21 cellular contexts compared by ENCODE assay signal in the genomic region with DNA sequence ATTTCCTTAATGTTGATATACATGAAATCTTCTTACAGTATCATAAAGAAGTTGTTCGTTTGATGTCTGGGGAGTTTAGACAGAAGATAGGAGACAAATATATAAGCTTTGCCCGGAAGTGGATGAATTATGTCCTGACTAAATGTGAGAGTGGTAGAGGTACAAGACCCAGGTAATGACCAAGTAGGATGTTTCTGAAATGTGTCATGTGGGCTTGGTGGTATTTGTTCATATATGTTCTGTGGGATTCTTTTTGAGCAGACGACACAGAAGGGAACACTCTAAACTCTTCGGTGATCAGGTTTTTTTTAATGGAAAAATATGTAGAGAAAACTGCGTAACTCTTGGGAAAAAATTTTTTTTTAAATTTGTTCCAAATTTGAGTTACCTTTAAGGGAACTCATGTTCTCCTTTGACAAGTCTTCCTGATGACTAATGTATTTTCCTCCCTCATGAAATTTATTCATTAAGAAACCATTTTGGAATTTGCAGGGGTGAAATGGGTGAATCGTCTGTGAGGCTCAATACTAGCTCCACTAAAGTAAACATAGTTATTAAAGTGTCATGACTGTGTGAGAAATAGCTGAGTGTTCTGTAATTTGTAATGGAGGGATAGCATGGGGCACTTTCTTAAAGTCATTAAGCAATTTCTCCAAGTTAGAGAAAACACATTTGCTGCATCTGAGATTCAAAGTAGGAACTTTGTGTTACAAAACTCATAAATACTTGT.
A peak's percentile ranks its signal among the peaks of the same experiment; 100 is the strongest.
DNase-seq lines count a peak whose midpoint lies in the region; ATAC-seq and TF ChIP-seq lines count a peak whose summit lies in the region.
"Had no signal": no experiment of that assay in that cellular context is flagged by ENCODE, and none has a peak within 500 bp of the region (broad histone marks: within the 10 kb centered on the region; RNA-seq: fewer than 3 reads in every experiment).

No MANE protein-coding gene starts in this region.

- H3K27ac ChIP-seq in foreskin keratinocyte: peak overlapping the region; percentile 16
- H3K27ac ChIP-seq: colonic mucosa, hepatocyte had no signal

- H3K27me3 ChIP-seq in foreskin keratinocyte: no peaks in the 10 kb centered on the region
- H3K27me3 ChIP-seq: colonic mucosa, hepatocyte had no signal

- ATAC-seq in foreskin keratinocyte (peak; percentile 80), GM18868 (IDR thresholded peaks at IDR 0.05; ENCODE audit: unreplicated experiment) (no peak)
- ATAC-seq: activated CD4-positive, CD25-positive, alpha-beta regulatory T cell treated with anti-CD3 and anti-CD28 coated beads, Interleukin-2, amount 50 U/mL, for 24 hours; activated CD8-positive, alpha-beta memory T cell treated with anti-CD3 and anti-CD28 coated beads, Interleukin-2, amount 10 ng/mL, durations not matched to agents 7 days and 5 days; right cardiac atrium had no signal

- peaks cover 29% of the 10 kb centered on the region for H3K4me1 ChIP-seq in foreskin keratinocyte
- H3K4me1 ChIP-seq: colonic mucosa had no signal

- no peak for TF ChIP-seq CTCF in foreskin keratinocyte (conservative IDR thresholded peaks at IDR 0.05)

- DNase-seq in A172 (ENCODE audit: low spot score): peak; percentile 25
- peak; percentile 67 for DNase-seq in GM04504 (ENCODE audit: low read depth)
- DNase-seq in amniotic epithelial cell (ENCODE audit: low read depth): peak; percentile 84
- DNase-seq in foreskin keratinocyte: peak; percentile 57 to 85
- DNase-seq in central memory CD4-positive, alpha-beta T cell: no peak
- DNase-seq in nucleus accumbens (lab: John Stamatoyannopoulos, UW): no peak
- DNase-seq in GM19240 (ENCODE audit: insufficient read length, low spot score): no peak
- DNase-seq: activated CD8-positive, alpha-beta memory T cell treated with anti-CD3 and anti-CD28 coated beads, Interleukin-2, amount 10 ng/mL, durations not matched to agents 7 days and 5 days; aorta; colonic mucosa; GOT3; kidney; midbrain; NCI-H2029 treated with DMSO at 0.1 percent for 48 hours; NCI-H524; right cardiac atrium; SHP77 treated with DMSO at 0.1 percent for 48 hours; stimulated activated CD4-positive, alpha-beta T cell treated with anti-CD3 and anti-CD28 coated beads, Interleukin-1b, Interleukin-23, amount 100 ng/mL, for 48 hours had no signal

Comparison
In these comparisons a context has a peak if more than half of its experiments do, and no peak if none do; other contexts are left out.
1. DNase-seq: peak in A172 (single experiment), GM04504 (single experiment), amniotic epithelial cell (single experiment) and foreskin keratinocyte (2 of 2); none in central memory CD4-positive, alpha-beta T cell (single experiment), nucleus accumbens (0 of 56) and GM19240 (single experiment).